In genomic region chr2:128778843-128779242, GRCh38 we compare ENCODE assay signal across 30 cellular contexts.
"Had no signal": no experiment of that assay in that cellular context is flagged by ENCODE, and none has a peak within 500 bp of the region (broad histone marks: within the 10 kb centered on the region; RNA-seq: fewer than 3 reads in every experiment).

No MANE protein-coding gene starts in this region.

- H3K27ac Mint-ChIP-seq: naive thymus-derived CD4-positive, alpha-beta T cell; natural killer cell; nephron; neural progenitor cell; progenitor cell of endocrine pancreas; stimulated activated naive B cell treated with anti-CD40 and anti-IgM and Interleukin-4, amounts not matched to agents 10 μg/mL and 1 μg/mL and 100 μg/mL, for 72 hours; stimulated activated naive CD8-positive, alpha-beta T cell treated with anti-CD3 and anti-CD28 coated beads, Interleukin-15, Interleukin-2, amounts not matched to agents 100 ng/mL and 50 ng/mL, for 24 hours had no signal

- H3K79me2 ChIP-seq: parathyroid adenoma had no signal

- H3K4me3 Mint-ChIP-seq: naive thymus-derived CD4-positive, alpha-beta T cell; natural killer cell; nephron; neural progenitor cell; stimulated activated naive B cell treated with anti-CD40 and anti-IgM and Interleukin-4, amounts not matched to agents 10 μg/mL and 1 μg/mL and 100 μg/mL, for 72 hours; stimulated activated naive CD8-positive, alpha-beta T cell treated with anti-CD3 and anti-CD28 coated beads, Interleukin-15, Interleukin-2, amounts not matched to agents 100 ng/mL and 50 ng/mL, for 24 hours had no signal

- H3K9me3 Mint-ChIP-seq: natural killer cell; nephron; neural progenitor cell; stimulated activated naive CD8-positive, alpha-beta T cell treated with anti-CD3 and anti-CD28 coated beads, Interleukin-15, Interleukin-2, amounts not matched to agents 100 ng/mL and 50 ng/mL, for 24 hours had no signal

- H3K4me1 Mint-ChIP-seq: naive thymus-derived CD4-positive, alpha-beta T cell; natural killer cell; stimulated activated naive B cell treated with anti-CD40 and anti-IgM and Interleukin-4, amounts not matched to agents 10 μg/mL and 1 μg/mL and 100 μg/mL, for 72 hours had no signal

- H2AFZ ChIP-seq: neural progenitor cell, parathyroid adenoma had no signal

- H3K27me3 Mint-ChIP-seq: stimulated activated naive B cell treated with anti-CD40 and anti-IgM and Interleukin-4, amounts not matched to agents 10 μg/mL and 1 μg/mL and 100 μg/mL, for 72 hours; stimulated activated naive CD8-positive, alpha-beta T cell treated with anti-CD3 and anti-CD28 coated beads, Interleukin-15, Interleukin-2, amounts not matched to agents 100 ng/mL and 50 ng/mL, for 24 hours had no signal

- FAIRE-seq: urothelium cell line had no signal

- H3K36me3 ChIP-seq: neural progenitor cell, ovary, right lobe of liver, spleen, stomach, thoracic aorta, thyroid gland, tibial nerve, upper lobe of left lung, vagina had no signal

- H3K36me3 Mint-ChIP-seq: naive thymus-derived CD4-positive, alpha-beta T cell; natural killer cell; neural progenitor cell; stimulated activated naive B cell treated with anti-CD40 and anti-IgM and Interleukin-4, amounts not matched to agents 10 μg/mL and 1 μg/mL and 100 μg/mL, for 72 hours had no signal

- H3K4me1 ChIP-seq: neural progenitor cell, parathyroid adenoma, right lobe of liver, spleen, stomach, thyroid gland, tibial nerve, upper lobe of left lung, vagina had no signal

- ATAC-seq: naive thymus-derived CD4-positive, alpha-beta T cell; natural killer cell; psoas muscle; right cardiac atrium; right lobe of liver; stimulated activated naive B cell treated with anti-CD40 and anti-IgM and Interleukin-4, amounts not matched to agents 10 μg/mL and 1 μg/mL and 100 μg/mL, for 72 hours had no signal

- H3K4me2 ChIP-seq: neural progenitor cell, smooth muscle cell had no signal

- H3K27me3 ChIP-seq: neural progenitor cell, ovary, right lobe of liver, spleen, thyroid gland, tibial nerve, upper lobe of left lung, vagina had no signal

- DNase-seq: naive thymus-derived CD4-positive, alpha-beta T cell; natural killer cell; occipital lobe; ovary; psoas muscle; right cardiac atrium; spleen; stimulated activated CD4-positive, alpha-beta T cell treated with anti-CD3 and anti-CD28 coated beads, Interleukin-12 subunit alpha, Interleukin-12 subunit beta, amount 100 ng/mL, for 4 hours; stimulated activated CD4-positive, alpha-beta T cell treated with anti-CD3 and anti-CD28 coated beads, Interleukin-1b, Interleukin-23, amount 100 ng/mL, for 48 hours; stimulated activated CD4-positive, alpha-beta T cell treated with anti-CD3 and anti-CD28 coated beads, Interleukin-4, amount 100 ng/mL, for 1 hour; stimulated activated CD4-positive, alpha-beta T cell treated with anti-CD3 and anti-CD28 coated beads, Interleukin-4, amount 100 ng/mL, for 4 hours; stimulated activated CD8-positive, alpha-beta memory T cell treated with anti-CD3 and anti-CD28 coated beads, Interleukin-4, amount 100 ng/mL, for 48 hours; stimulated activated naive B cell treated with anti-CD40 and anti-IgM and Interleukin-4, amounts not matched to agents 10 μg/mL and 1 μg/mL and 100 μg/mL, for 72 hours; stimulated activated naive CD4-positive, alpha-beta T cell treated with Interleukin-2 at 50 U/mL for 16 hours; stomach; thyroid gland; trophoblast cell; upper lobe of left lung had no signal

- H3K9me3 ChIP-seq: ovary, psoas muscle, right lobe of liver, spleen, stomach, thyroid gland, tibial nerve, upper lobe of left lung, vagina had no signal

- H3K9ac ChIP-seq: neural progenitor cell, parathyroid adenoma had no signal

- H3K4me3 ChIP-seq: neural progenitor cell, ovary, psoas muscle, right lobe of liver, skin epidermis, smooth muscle cell, spleen, stomach, thoracic aorta, thyroid gland, tibial nerve, upper lobe of left lung, vagina had no signal

- H3K27ac ChIP-seq: neural progenitor cell, ovary, parathyroid adenoma, psoas muscle, right lobe of liver, skin epidermis, spleen, stomach, thoracic aorta, thyroid gland, tibial nerve, upper lobe of left lung, vagina had no signal
